ENCODE assay signal across 7 cellular contexts in the genomic region with DNA sequence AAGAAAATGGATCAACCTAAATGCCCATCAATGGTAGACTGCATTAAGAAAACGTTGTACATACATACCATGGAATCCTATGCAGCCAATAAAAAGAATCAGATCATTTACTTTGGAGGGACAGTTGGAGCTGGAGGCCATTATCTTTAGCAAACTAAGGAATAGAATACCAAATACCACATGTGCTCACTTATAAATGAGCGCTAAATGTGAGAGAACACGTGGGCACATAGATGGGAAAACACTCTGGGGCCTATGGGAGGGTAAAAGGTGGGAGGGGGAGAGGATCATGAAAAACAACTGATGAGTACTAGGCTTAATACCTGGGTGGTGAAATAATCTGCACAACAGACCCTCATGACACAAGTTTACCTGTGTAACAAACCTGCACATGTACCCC.
"Had no signal": no experiment of that assay in that cellular context is flagged by ENCODE, and none has a peak within 500 bp of the region (broad histone marks: within the 10 kb centered on the region; RNA-seq: fewer than 3 reads in every experiment).

No MANE protein-coding gene starts in this region.

- ATAC-seq: K562 had no signal

- FAIRE-seq: HTR-8/SVneo, K562 had no signal

- DNase-seq: IMR-90, KBM-7, KG1 had no signal

- H3K4me2 ChIP-seq: KMS-11 had no signal

- H3K9ac ChIP-seq: KMS-11 had no signal

- H3K27ac ChIP-seq: HL-60, KMS-11 had no signal

- H3K4me3 ChIP-seq: K562 had no signal
